Comparison of ENCODE assay signal across 18 cellular contexts in genomic region chr6:41600499-41601247, GRCh38. TPM values are rescaled to one million over a fixed set of nuclear protein-coding genes. Genes with fewer than 3 reads are reported as not detected.
A peak's percentile ranks its signal among the peaks of the same experiment; 100 is the strongest.
DNase-seq lines count a peak whose midpoint lies in the region; ATAC-seq and TF ChIP-seq lines count a peak whose summit lies in the region.
"Had no signal": no experiment of that assay in that cellular context is flagged by ENCODE, and none has a peak within 500 bp of the region (broad histone marks: within the 10 kb centered on the region; RNA-seq: fewer than 3 reads in every experiment).

No MANE protein-coding gene starts in this region.

- H3K9me3 ChIP-seq in spleen = no peaks in the 10 kb centered on the region

- H3K36me3 ChIP-seq in spleen = peaks cover 0 to 45% (median 13%) of the 10 kb centered on the region in 6 donors

- TF ChIP-seq CTCF in WTC11 (IDR thresholded peaks at IDR 0.05) (no peak), nephron (IDR thresholded peaks at IDR 0.05; ENCODE audit: unreplicated experiment in 3 of 3) (no peak), spleen (IDR thresholded peaks at IDR 0.05 in 8 of 11, conservative IDR thresholded peaks at IDR 0.05 in 3 of 11) (no peak)

- no peak overlapping the region for H3K4me3 Mint-ChIP-seq in activated naive CD4-positive, alpha-beta T cell treated with anti-CD3 and anti-CD28 coated beads for 36 hours
- no peak overlapping the region for H3K4me3 Mint-ChIP-seq in activated naive CD4-positive, alpha-beta T cell treated with anti-CD3 and anti-CD28 coated beads, Interleukin-2, amount 10 ng/mL, durations not matched to agents 7 days and 5 days
- H3K4me3 Mint-ChIP-seq in WTC11 (no peak overlapping the region), nephron (no peak overlapping the region)
- no peak overlapping the region for H3K4me3 Mint-ChIP-seq in stimulated activated memory B cell treated with anti-CD40 and anti-IgM and Interleukin-4, amounts not matched to agents 10 μg/mL and 1 μg/mL and 100 μg/mL, for 72 hours

- H3K27me3 ChIP-seq in spleen (replicated peaks in 1 of 7) = peaks cover 0 to 20% (median 0%) of the 10 kb centered on the region in 7 donors

- CTCF ChIA-PET in activated naive CD4-positive, alpha-beta T cell treated with anti-CD3 and anti-CD28 coated beads for 36 hours (lab: Charles Lee) = interaction anchor here (1.2 to 3.7 kb wide), 3 partner anchors 79 to 162 kb away, joined by 4 to 65 read pairs (median 39); no protein-coding TSS in a partner anchor
- CTCF ChIA-PET in activated naive CD4-positive, alpha-beta T cell treated with anti-CD3 and anti-CD28 coated beads, Interleukin-2, amount 10 ng/mL, durations not matched to agents 7 days and 5 days (lab: Charles Lee) = interaction anchor here (1.0 to 3.1 kb wide), 2 partner anchors 79 to 83 kb away, joined by 3 to 41 read pairs; no protein-coding TSS in a partner anchor
- CTCF ChIA-PET in WTC11 (lab: Charles Lee) = interaction anchor here (0.7 to 5.8 kb wide), 14 partner anchors 14 to 228 kb away, joined by 3 to 144 read pairs (median 4); no protein-coding TSS in a partner anchor

- H3K4me1 ChIP-seq in spleen = peaks cover 0 to 12% (median 10%) of the 10 kb centered on the region in 6 donors

- 82 to 92% (median 86%) methylated on average over 22 of the region's 22 CpGs for WGBS in spleen, 5 donors

- ATAC-seq in WTC11 = no peak
- ATAC-seq in stimulated activated memory B cell treated with anti-CD40 and anti-IgM and Interleukin-4, amounts not matched to agents 10 μg/mL and 1 μg/mL and 100 μg/mL, for 72 hours = no peak
- ATAC-seq in GM18861 (IDR thresholded peaks at IDR 0.05; ENCODE audit: unreplicated experiment) = no peak
- ATAC-seq: Right ventricle myocardium inferior had no signal

- no peaks in the 10 kb centered on the region for H3K36me3 Mint-ChIP-seq in activated naive CD4-positive, alpha-beta T cell treated with anti-CD3 and anti-CD28 coated beads for 36 hours (ENCODE audit: low read depth)
- no peaks in the 10 kb centered on the region for H3K36me3 Mint-ChIP-seq in activated naive CD4-positive, alpha-beta T cell treated with anti-CD3 and anti-CD28 coated beads, Interleukin-2, amount 10 ng/mL, durations not matched to agents 7 days and 5 days
- no peaks in the 10 kb centered on the region; the same call in 1 of the 2 replicates for H3K36me3 Mint-ChIP-seq in WTC11
- peaks cover 21% of the 10 kb centered on the region for H3K36me3 Mint-ChIP-seq in nephron (ENCODE audit: low read depth)
- peaks cover 32% of the 10 kb centered on the region for H3K36me3 Mint-ChIP-seq in stimulated activated memory B cell treated with anti-CD40 and anti-IgM and Interleukin-4, amounts not matched to agents 10 μg/mL and 1 μg/mL and 100 μg/mL, for 72 hours

- peaks cover 4% of the 10 kb centered on the region for H3K4me1 Mint-ChIP-seq in activated naive CD4-positive, alpha-beta T cell treated with anti-CD3 and anti-CD28 coated beads for 36 hours (ENCODE audit: low read depth)
- H3K4me1 Mint-ChIP-seq in activated naive CD4-positive, alpha-beta T cell treated with anti-CD3 and anti-CD28 coated beads, Interleukin-2, amount 10 ng/mL, durations not matched to agents 7 days and 5 days = peaks cover 2% of the 10 kb centered on the region
- H3K4me1 Mint-ChIP-seq in WTC11 = peaks cover 46% of the 10 kb centered on the region
- H3K4me1 Mint-ChIP-seq in nephron = peaks cover 25% of the 10 kb centered on the region
- H3K4me1 Mint-ChIP-seq in stimulated activated memory B cell treated with anti-CD40 and anti-IgM and Interleukin-4, amounts not matched to agents 10 μg/mL and 1 μg/mL and 100 μg/mL, for 72 hours = peaks cover 7% of the 10 kb centered on the region

- TF ChIP-seq POLR2A in spleen (IDR thresholded peaks at IDR 0.05) (no peak), erythroblast (IDR thresholded peaks at IDR 0.05; ENCODE audit: low read length) (no peak)

- DNase-seq in activated naive CD4-positive, alpha-beta T cell treated with anti-CD3 and anti-CD28 coated beads for 36 hours = no peak
- DNase-seq in activated naive CD4-positive, alpha-beta T cell treated with anti-CD3 and anti-CD28 coated beads, Interleukin-2, amount 10 ng/mL, durations not matched to agents 7 days and 5 days = no peak
- DNase-seq in WTC11 (ENCODE audit: low spot score) = no peak
- peak; percentile 51 for DNase-seq in spleen
- no peak for DNase-seq in erythroblast (lab: John Stamatoyannopoulos, UW)
- DNase-seq: C1 segment of cervical spinal cord, MM.1S, NCI-H1105, NCI-H187, NCI-H2171, NCI-H774 had no signal

- no peaks in the 10 kb centered on the region for H3K27me3 Mint-ChIP-seq in activated naive CD4-positive, alpha-beta T cell treated with anti-CD3 and anti-CD28 coated beads for 36 hours (ENCODE audit: low read depth)
- H3K27me3 Mint-ChIP-seq in activated naive CD4-positive, alpha-beta T cell treated with anti-CD3 and anti-CD28 coated beads, Interleukin-2, amount 10 ng/mL, durations not matched to agents 7 days and 5 days = peaks cover 25% of the 10 kb centered on the region
- H3K27me3 Mint-ChIP-seq in WTC11 (ENCODE audit: low read depth) (peaks cover 3% of the 10 kb centered on the region; the same call in 1 of the 2 replicates), nephron (ENCODE audit: low read depth) (peaks cover 5% of the 10 kb centered on the region)
- H3K27me3 Mint-ChIP-seq in stimulated activated memory B cell treated with anti-CD40 and anti-IgM and Interleukin-4, amounts not matched to agents 10 μg/mL and 1 μg/mL and 100 μg/mL, for 72 hours = peaks cover 12% of the 10 kb centered on the region

- H3K27ac ChIP-seq in spleen = no peak overlapping the region
- H3K27ac ChIP-seq: 22Rv1, HL-60, KMS-11 had no signal

- H3K4me3 ChIP-seq in spleen = no peak overlapping the region

- POLR2A ChIA-PET in WTC11 (lab: Charles Lee) = no interaction called here

- H3K27ac Mint-ChIP-seq in activated naive CD4-positive, alpha-beta T cell treated with anti-CD3 and anti-CD28 coated beads for 36 hours = peak overlapping the region; percentile 24
- no peak overlapping the region for H3K27ac Mint-ChIP-seq in activated naive CD4-positive, alpha-beta T cell treated with anti-CD3 and anti-CD28 coated beads, Interleukin-2, amount 10 ng/mL, durations not matched to agents 7 days and 5 days
- H3K27ac Mint-ChIP-seq in WTC11 (no peak overlapping the region), nephron (peak overlapping the region; percentile 35 to 84 (median 46))
- H3K27ac Mint-ChIP-seq in stimulated activated memory B cell treated with anti-CD40 and anti-IgM and Interleukin-4, amounts not matched to agents 10 μg/mL and 1 μg/mL and 100 μg/mL, for 72 hours = no peak overlapping the region

- intact Hi-C loops in activated naive CD4-positive, alpha-beta T cell treated with anti-CD3 and anti-CD28 coated beads for 36 hours (cut with micrococcal nuclease) = loop anchor here (10.0 kb wide), 1 partner anchor 444 kb away; no protein-coding TSS in a partner anchor
- intact Hi-C loops in spleen (cut with DNase I; ENCODE audit: low total_unique reads) = loop anchor here (10.0 kb wide), 1 partner anchor 174 kb away; the partner anchor contains the start of gene FRS3

- H3K9me3 Mint-ChIP-seq in activated naive CD4-positive, alpha-beta T cell treated with anti-CD3 and anti-CD28 coated beads for 36 hours = no peaks in the 10 kb centered on the region
- H3K9me3 Mint-ChIP-seq in activated naive CD4-positive, alpha-beta T cell treated with anti-CD3 and anti-CD28 coated beads, Interleukin-2, amount 10 ng/mL, durations not matched to agents 7 days and 5 days = no peaks in the 10 kb centered on the region
- H3K9me3 Mint-ChIP-seq in WTC11 = no peaks in the 10 kb centered on the region
- no peaks in the 10 kb centered on the region for H3K9me3 Mint-ChIP-seq in nephron
- H3K9me3 Mint-ChIP-seq in stimulated activated memory B cell treated with anti-CD40 and anti-IgM and Interleukin-4, amounts not matched to agents 10 μg/mL and 1 μg/mL and 100 μg/mL, for 72 hours = no peaks in the 10 kb centered on the region

TF ChIP-seq in WTC11, 78 proteins besides CTCF, POLR2A, EP300 and RAD21:
- TF ChIP-seq JAZF1 (CRISPR knock-in tag; IDR thresholded peaks at IDR 0.05) = no peak
- TF ChIP-seq ZNF317 (CRISPR knock-in tag; IDR thresholded peaks at IDR 0.05; ENCODE audit: borderline replicate concordance, low read depth) = 0 out of 2 replicates have a peak, but pooled peaks have one; percentile 18
TF ChIP-seq in WTC11: peak in this region for 1.

RNA-seq across cellular contexts. Expression of gene MDFI, which starts 37.6 kb away (rescaled TPM):
- not detected for total RNA-seq in activated naive CD4-positive, alpha-beta T cell treated with anti-CD3 and anti-CD28 coated beads for 36 hours
- total RNA-seq in WTC11 (2021) = 63.2 to 86.2 TPM (median 74.6 TPM) in 3 replicates
- under 1 TPM in 2 of 7 donors, not detected in 5; 0.47 to 0.82 TPM for total RNA-seq in spleen
- under 1 TPM; 0.28 to 0.68 (median 0.35) TPM for polyA plus RNA-seq in spleen

RNA-seq across cellular contexts. Expression of gene FOXP4, which starts 54.5 kb away (rescaled TPM):
- 10 to 100 TPM; 15.9 to 16.0 TPM for total RNA-seq in activated naive CD4-positive, alpha-beta T cell treated with anti-CD3 and anti-CD28 coated beads for 36 hours
- 19.5 to 36.6 TPM (median 19.8 TPM) in 3 replicates for total RNA-seq in WTC11 (2021)
- 10 to 100 TPM in 3 of 7 donors, 1 to 10 TPM in 4; 5.3 to 12.1 (median 8.3) TPM for total RNA-seq in spleen
- 1 to 10 TPM; 3.0 to 5.8 (median 3.4) TPM for polyA plus RNA-seq in spleen

Comparison
In these comparisons a context has a peak if more than half of its experiments do, and no peak if none do; other contexts are left out.
1. H3K27ac Mint-ChIP-seq: peak in activated naive CD4-positive, alpha-beta T cell treated with anti-CD3 and anti-CD28 coated beads for 36 hours (single experiment) and nephron (3 of 3); none in activated naive CD4-positive, alpha-beta T cell treated with anti-CD3 and anti-CD28 coated beads, Interleukin-2, amount 10 ng/mL, durations not matched to agents 7 days and 5 days (single experiment), WTC11 (single experiment) and stimulated activated memory B cell treated with anti-CD40 and anti-IgM and Interleukin-4, amounts not matched to agents 10 μg/mL and 1 μg/mL and 100 μg/mL, for 72 hours (single experiment).
2. RNA of gene MDFI, which starts 37.6 kb away (total RNA-seq): 63.2 to 86.2 TPM in WTC11; not detected in activated naive CD4-positive, alpha-beta T cell treated with anti-CD3 and anti-CD28 coated beads for 36 hours and 0.47 to 0.82 TPM in spleen; every median in the first group is over 10 times any median in the second.